ENCODE assay signal across 9 cellular contexts in the genomic region with DNA sequence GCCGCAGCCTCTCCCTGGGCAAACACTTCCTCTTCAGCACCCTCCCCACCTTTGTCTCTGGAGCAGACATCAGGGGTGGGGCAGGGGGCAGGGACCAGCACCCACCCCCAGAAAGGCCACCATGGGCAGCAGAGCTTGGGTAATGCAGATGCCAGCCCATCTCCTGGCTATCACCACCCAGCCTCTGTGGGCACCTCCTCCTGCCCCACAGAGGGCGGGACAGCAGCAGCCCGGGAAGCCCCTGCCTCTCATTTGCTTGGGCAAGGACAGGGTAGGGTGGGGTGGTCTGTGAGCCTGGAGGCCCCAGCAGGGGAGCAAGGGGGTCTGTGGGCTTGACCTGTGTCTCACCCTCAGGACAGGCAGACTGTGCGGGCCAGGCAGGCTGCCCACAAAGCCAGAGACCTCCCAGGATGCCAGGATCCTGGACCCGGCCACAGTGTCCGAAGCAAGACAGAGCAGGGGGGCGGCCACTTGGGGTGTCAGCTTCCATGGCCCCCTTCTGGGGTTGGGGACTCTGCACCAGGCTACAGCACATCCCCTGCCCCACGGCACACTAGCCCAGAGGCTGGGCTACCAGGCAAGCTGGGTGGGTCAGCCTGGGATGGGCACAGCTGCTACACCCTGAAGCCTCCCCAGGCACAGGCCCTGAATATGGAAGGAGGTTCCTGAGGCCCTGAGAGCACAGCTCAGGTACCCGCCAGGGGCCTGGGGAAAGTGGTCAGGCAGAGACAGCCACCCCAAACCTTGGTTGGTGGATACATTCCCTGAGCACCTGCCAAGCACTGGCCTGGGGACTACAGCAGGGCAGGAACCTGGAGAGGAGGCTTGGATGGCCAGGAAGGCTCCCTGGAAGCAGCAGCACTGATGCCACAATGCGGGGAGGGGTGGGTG. TPM values are rescaled to one million over a fixed set of nuclear protein-coding genes. Genes with fewer than 3 reads are reported as not detected.
DNase-seq lines count a peak whose midpoint lies in the region; FAIRE-seq and TF ChIP-seq lines count a peak whose summit lies in the region.
"Had no signal": no experiment of that assay in that cellular context is flagged by ENCODE, and none has a peak within 500 bp of the region (broad histone marks: within the 10 kb centered on the region; RNA-seq: fewer than 3 reads in every experiment).

No MANE protein-coding gene starts in this region.

- no peak overlapping the region for H3K9ac ChIP-seq in endothelial cell of umbilical vein (replicated peaks; ENCODE audit: extremely low read depth, insufficient read depth, low read length)

- no TSS peak for BruUV-seq in endothelial cell of umbilical vein (replicated peaks; lab: Mats Ljungman, UMichigan)

- peak overlapping the region; percentile 35 for H3K4me3 Mint-ChIP-seq in activated T-cell treated with anti-CD3 and anti-CD28 coated beads, Interleukin-2, amount 50 U/mL, for 24 hours
- H3K4me3 Mint-ChIP-seq: activated naive CD8-positive, alpha-beta T cell treated with anti-CD3 and anti-CD28 coated beads for 36 hours; type B pancreatic cell had no signal

- H3K27ac ChIP-seq in endothelial cell of umbilical vein (ENCODE audit: insufficient read depth, low read depth, low read length) (no peak overlapping the region), substantia nigra (ENCODE audit: low read depth, low read length, poor library complexity, severe bottlenecking) (peak overlapping the region; percentile 100)

- H3K4me2 ChIP-seq in endothelial cell of umbilical vein (ENCODE audit: insufficient read depth, low read length) = no peak overlapping the region

- H3K27me3 ChIP-seq in endothelial cell of umbilical vein (ENCODE audit: control insufficient read depth in 2 of 2, insufficient read depth in 2 of 2, low read length in 2 of 2) = no peaks in the 10 kb centered on the region

- peaks cover 3 to 38% of the 10 kb centered on the region in 2 experiments for H3K36me3 ChIP-seq in endothelial cell of umbilical vein (ENCODE audit: control insufficient read depth in 2 of 2, extremely low read depth in 1 of 2, insufficient read depth in 2 of 2, low read length in 2 of 2)

- no peaks in the 10 kb centered on the region for H3K27me3 Mint-ChIP-seq in activated T-cell treated with anti-CD3 and anti-CD28 coated beads, Interleukin-2, amount 50 U/mL, for 24 hours
- H3K27me3 Mint-ChIP-seq: activated naive CD8-positive, alpha-beta T cell treated with anti-CD3 and anti-CD28 coated beads for 36 hours; type B pancreatic cell had no signal

- POLR2A ChIA-PET in endothelial cell of umbilical vein (lab: Charles Lee) = no interaction called here

- peak; percentile 9 for TF ChIP-seq POLR2A in endothelial cell of umbilical vein (IDR thresholded peaks at IDR 0.05; ENCODE audit: low read depth, low read length)

- TF ChIP-seq CTCF in endothelial cell of umbilical vein (IDR thresholded peaks at IDR 0.05; ENCODE audit: extremely low read depth in 1 of 2, insufficient read depth in 1 of 2, low read depth in 1 of 2, low read length in 2 of 2) = no peak

- peaks cover 70% of the 10 kb centered on the region for H3K36me3 Mint-ChIP-seq in activated T-cell treated with anti-CD3 and anti-CD28 coated beads, Interleukin-2, amount 50 U/mL, for 24 hours (ENCODE audit: low read depth)

- DNase-seq in activated T-cell treated with anti-CD3 and anti-CD28 coated beads, Interleukin-2, amount 50 U/mL, for 24 hours = no peak
- no peak for DNase-seq in activated T-cell treated with anti-CD3 and anti-CD28 coated beads, Interleukin-2, amount 50 U/mL, for 48 hours
- DNase-seq in endothelial cell of umbilical vein (ENCODE audit: low read depth, low spot score) (no peak), substantia nigra (lab: John Stamatoyannopoulos, UW) (no peak), HuH-7 (ENCODE audit: low spot score) (no peak), T-helper 9 cell (no peak)
- DNase-seq: activated naive CD8-positive, alpha-beta T cell treated with anti-CD3 and anti-CD28 coated beads for 36 hours; NCI-H748 treated with DMSO at 0.1 percent for 48 hours had no signal

- peaks cover 17% of the 10 kb centered on the region for H3K79me2 ChIP-seq in endothelial cell of umbilical vein (ENCODE audit: control insufficient read depth, insufficient read depth, low read length)

- peak overlapping the region; percentile 71 for H3K27ac Mint-ChIP-seq in activated T-cell treated with anti-CD3 and anti-CD28 coated beads, Interleukin-2, amount 50 U/mL, for 24 hours
- H3K27ac Mint-ChIP-seq: type B pancreatic cell had no signal

- no peaks in the 10 kb centered on the region for H3K9me1 ChIP-seq in endothelial cell of umbilical vein (replicated peaks; ENCODE audit: control insufficient read depth, extremely low read depth, insufficient read depth, low read length)

- CTCF ChIA-PET in endothelial cell of umbilical vein (lab: Charles Lee) = no interaction called here

- H3K4me3 ChIP-seq in endothelial cell of umbilical vein (replicated peaks in 1 of 3; ENCODE audit: insufficient read depth in 1 of 3, low read depth in 1 of 3, low read length in 3 of 3) = no peak overlapping the region

- H3K4me1 ChIP-seq in endothelial cell of umbilical vein (ENCODE audit: control insufficient read depth, extremely low read depth, insufficient read depth, low read length) = peaks cover 24% of the 10 kb centered on the region

- H3K4me1 Mint-ChIP-seq in activated T-cell treated with anti-CD3 and anti-CD28 coated beads, Interleukin-2, amount 50 U/mL, for 24 hours (ENCODE audit: low read depth) = peaks cover 26% of the 10 kb centered on the region

- no peaks in the 10 kb centered on the region for H3K9me3 ChIP-seq in endothelial cell of umbilical vein (replicated peaks; ENCODE audit: control insufficient read depth, insufficient read depth, low read length)

- dilution Hi-C loops in endothelial cell of umbilical vein (cut with MboI; ENCODE audit: extremely low pct_ligation_motif_present, low sequenced_read_pairs) = no loop called here

- no peak for FAIRE-seq in endothelial cell of umbilical vein (lab: Jason Lieb, UNC)

- no peaks in the 10 kb centered on the region for H3K9me3 Mint-ChIP-seq in activated T-cell treated with anti-CD3 and anti-CD28 coated beads, Interleukin-2, amount 50 U/mL, for 24 hours
- H3K9me3 Mint-ChIP-seq: activated naive CD8-positive, alpha-beta T cell treated with anti-CD3 and anti-CD28 coated beads for 36 hours; type B pancreatic cell had no signal

- no peaks in the 10 kb centered on the region for H4K20me1 ChIP-seq in endothelial cell of umbilical vein (replicated peaks; ENCODE audit: control insufficient read depth, extremely low read depth, insufficient read depth, low read length)

- H2AFZ ChIP-seq in endothelial cell of umbilical vein (ENCODE audit: low read depth, low read length) = no peak overlapping the region

- intact Hi-C loops in endothelial cell of umbilical vein (cut with micrococcal nuclease) = no loop called here

TF ChIP-seq in endothelial cell of umbilical vein, 7 proteins besides CTCF, POLR2A, EP300 and RAD21 (continues in another document):
- no peak for TF ChIP-seq MYC (IDR thresholded peaks at IDR 0.05; ENCODE audit: low read depth, low read length)

RNA-seq across cellular contexts. Expression of gene RNH1, which starts 4.5 kb away (rescaled TPM):
- 143 and 144 TPM in 2 replicates for total RNA-seq in endothelial cell of umbilical vein
- polyA plus RNA-seq in endothelial cell of umbilical vein = 198 and 276 TPM in 2 replicates
- polyA plus RNA-seq in endothelial cell of umbilical vein (2011; cell fraction: cytosol; rRNA removed) = 113 and 158 TPM in 2 replicates
- 133 and 164 TPM in 2 replicates for polyA plus RNA-seq in endothelial cell of umbilical vein (2011; cell fraction: nucleus; rRNA removed)
- polyA plus RNA-seq in endothelial cell of umbilical vein (2012) = 131 and 195 TPM in 2 replicates
- polyA minus RNA-seq in endothelial cell of umbilical vein = 102 and 123 TPM in 2 replicates
- polyA minus RNA-seq in endothelial cell of umbilical vein (2011; cell fraction: cytosol; rRNA and poly(A)+ RNA removed) = 64.9 TPM
- polyA minus RNA-seq in endothelial cell of umbilical vein (2011; cell fraction: nucleus; rRNA and poly(A)+ RNA removed) = 31.1 and 63.8 TPM in 2 replicates

RNA-seq across cellular contexts. Expression of gene HRAS, which starts 32.8 kb away (rescaled TPM):
- total RNA-seq in endothelial cell of umbilical vein = 103 TPM in 2 replicates
- polyA plus RNA-seq in endothelial cell of umbilical vein = 105 and 109 TPM in 2 replicates
- 127 and 138 TPM in 2 replicates for polyA plus RNA-seq in endothelial cell of umbilical vein (2011; cell fraction: cytosol; rRNA removed)
- 92.5 and 103 TPM in 2 replicates for polyA plus RNA-seq in endothelial cell of umbilical vein (2011; cell fraction: nucleus; rRNA removed)
- polyA plus RNA-seq in endothelial cell of umbilical vein (2012) = 125 and 149 TPM in 2 replicates
- polyA minus RNA-seq in endothelial cell of umbilical vein = 64.3 and 71.5 TPM in 2 replicates
- 30.1 TPM for polyA minus RNA-seq in endothelial cell of umbilical vein (2011; cell fraction: cytosol; rRNA and poly(A)+ RNA removed)
- polyA minus RNA-seq in endothelial cell of umbilical vein (2011; cell fraction: nucleus; rRNA and poly(A)+ RNA removed) = 10.0 and 19.0 TPM in 2 replicates

RNA-seq across cellular contexts. Expression of gene LRRC56, which starts 34.8 kb away (rescaled TPM):
- total RNA-seq in endothelial cell of umbilical vein = 0.55 and 0.90 TPM in 2 replicates
- 0.47 and 0.64 TPM in 2 replicates for polyA plus RNA-seq in endothelial cell of umbilical vein
- 0.21 and 0.34 TPM in 2 replicates for polyA plus RNA-seq in endothelial cell of umbilical vein (2011; cell fraction: cytosol; rRNA removed)
- polyA plus RNA-seq in endothelial cell of umbilical vein (2011; cell fraction: nucleus; rRNA removed) = 1.7 and 2.3 TPM in 2 replicates
- 0.24 and 0.76 TPM in 2 replicates for polyA plus RNA-seq in endothelial cell of umbilical vein (2012)
- polyA minus RNA-seq in endothelial cell of umbilical vein = 0.34 and 0.40 TPM in 2 replicates
- 0.72 TPM for polyA minus RNA-seq in endothelial cell of umbilical vein (2011; cell fraction: cytosol; rRNA and poly(A)+ RNA removed)
- polyA minus RNA-seq in endothelial cell of umbilical vein (2011; cell fraction: nucleus; rRNA and poly(A)+ RNA removed) = 0.29 and 1.2 TPM in 2 replicates

RNA-seq across cellular contexts. Expression of gene PTDSS2, which starts 52.5 kb away (rescaled TPM):
- total RNA-seq in endothelial cell of umbilical vein = 41.4 and 44.2 TPM in 2 replicates
- 46.8 and 60.8 TPM in 2 replicates for polyA plus RNA-seq in endothelial cell of umbilical vein
- polyA plus RNA-seq in endothelial cell of umbilical vein (2011; cell fraction: cytosol; rRNA removed) = 25.5 and 29.4 TPM in 2 replicates
- 97.3 and 123 TPM in 2 replicates for polyA plus RNA-seq in endothelial cell of umbilical vein (2011; cell fraction: nucleus; rRNA removed)
- polyA plus RNA-seq in endothelial cell of umbilical vein (2012) = 30.6 and 40.9 TPM in 2 replicates
- polyA minus RNA-seq in endothelial cell of umbilical vein = 36.8 and 48.9 TPM in 2 replicates
- polyA minus RNA-seq in endothelial cell of umbilical vein (2011; cell fraction: cytosol; rRNA and poly(A)+ RNA removed) = 20.9 TPM
- polyA minus RNA-seq in endothelial cell of umbilical vein (2011; cell fraction: nucleus; rRNA and poly(A)+ RNA removed) = 30.5 and 43.9 TPM in 2 replicates

RNA-seq across cellular contexts. Expression of gene LMNTD2, which starts 58.0 kb away (rescaled TPM):
- 1.8 and 2.1 TPM in 2 replicates for total RNA-seq in endothelial cell of umbilical vein
- polyA plus RNA-seq in endothelial cell of umbilical vein = 2.6 and 3.9 TPM in 2 replicates
- polyA plus RNA-seq in endothelial cell of umbilical vein (2011; cell fraction: cytosol; rRNA removed) = 0.61 and 0.97 TPM in 2 replicates
- 12.6 and 17.5 TPM in 2 replicates for polyA plus RNA-seq in endothelial cell of umbilical vein (2011; cell fraction: nucleus; rRNA removed)
- 0.35 and 1.5 TPM in 2 replicates for polyA plus RNA-seq in endothelial cell of umbilical vein (2012)
- 0.25 and 1.0 TPM in 2 replicates for polyA minus RNA-seq in endothelial cell of umbilical vein
- 1.3 TPM for polyA minus RNA-seq in endothelial cell of umbilical vein (2011; cell fraction: cytosol; rRNA and poly(A)+ RNA removed)
- 0.58 and 4.2 TPM in 2 replicates for polyA minus RNA-seq in endothelial cell of umbilical vein (2011; cell fraction: nucleus; rRNA and poly(A)+ RNA removed)
